ENCODE assay signal across 17 cellular contexts in the genomic region with DNA sequence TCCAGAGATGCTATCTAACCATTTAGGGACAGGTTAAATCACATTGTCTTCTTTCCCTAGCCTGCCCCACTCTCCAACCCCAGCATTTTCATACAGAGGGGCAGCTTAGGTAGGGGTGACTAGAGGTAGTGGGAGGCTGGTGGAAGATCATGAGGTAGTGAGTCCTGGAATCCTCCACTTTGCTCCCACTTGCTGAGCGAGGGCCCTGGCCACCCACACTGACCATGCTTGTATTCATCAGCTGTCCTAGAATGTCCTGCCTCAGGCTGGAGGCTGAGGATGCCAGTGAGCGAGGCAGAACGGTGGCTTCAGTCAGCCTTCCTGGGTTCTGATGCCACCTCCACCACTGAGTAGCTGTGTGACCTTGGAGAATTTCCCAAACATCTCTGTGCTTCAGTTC. TPM values are rescaled to one million over a fixed set of nuclear protein-coding genes. Genes with fewer than 3 reads are reported as not detected.
DNase-seq lines count a peak whose midpoint lies in the region; ATAC-seq and TF ChIP-seq lines count a peak whose summit lies in the region.
"Had no signal": no experiment of that assay in that cellular context is flagged by ENCODE, and none has a peak within 500 bp of the region (broad histone marks: within the 10 kb centered on the region; RNA-seq: fewer than 3 reads in every experiment).

No MANE protein-coding gene starts in this region.

- peaks cover 6% of the 10 kb centered on the region for H3K36me3 Mint-ChIP-seq in CD4-positive, CD25-positive, alpha-beta regulatory T cell
- peaks cover 23% of the 10 kb centered on the region for H3K36me3 Mint-ChIP-seq in CD8-positive, alpha-beta T cell
- peaks cover 43% of the 10 kb centered on the region for H3K36me3 Mint-ChIP-seq in activated naive CD8-positive, alpha-beta T cell treated with anti-CD3 and anti-CD28 coated beads for 36 hours
- H3K36me3 Mint-ChIP-seq in natural killer cell treated with Interleukin-12 subunit alpha and Interleukin-12 subunit beta and Interleukin-15 and Interleukin-18, amount 100 ng/mL, for 72 hours: no peaks in the 10 kb centered on the region

- H3K27ac ChIP-seq in CD4-positive, CD25-positive, alpha-beta regulatory T cell (ENCODE audit: insufficient read depth, low read length, poor library complexity, severe bottlenecking): no peak overlapping the region
- no peak overlapping the region for H3K27ac ChIP-seq in CD8-positive, alpha-beta T cell (ENCODE audit: low read depth, low read length)

- no peaks in the 10 kb centered on the region for H3K9me3 Mint-ChIP-seq in CD4-positive, CD25-positive, alpha-beta regulatory T cell
- H3K9me3 Mint-ChIP-seq in CD8-positive, alpha-beta T cell: no peaks in the 10 kb centered on the region
- H3K9me3 Mint-ChIP-seq in activated naive CD8-positive, alpha-beta T cell treated with anti-CD3 and anti-CD28 coated beads for 36 hours: no peaks in the 10 kb centered on the region
- H3K9me3 Mint-ChIP-seq in natural killer cell treated with Interleukin-12 subunit alpha and Interleukin-12 subunit beta and Interleukin-15 and Interleukin-18, amount 100 ng/mL, for 72 hours: no peaks in the 10 kb centered on the region
- H3K9me3 Mint-ChIP-seq: central memory CD8-positive, alpha-beta T cell had no signal

- DNase-seq in CD4-positive, CD25-positive, alpha-beta regulatory T cell: no peak
- no peak for DNase-seq in CD8-positive, alpha-beta T cell
- no peak for DNase-seq in activated naive CD8-positive, alpha-beta T cell treated with anti-CD3 and anti-CD28 coated beads for 36 hours
- DNase-seq in natural killer cell treated with Interleukin-12 subunit alpha and Interleukin-12 subunit beta and Interleukin-15 and Interleukin-18, amount 100 ng/mL, for 72 hours (ENCODE audit: low spot score): no peak
- DNase-seq in NCI-H774 (lab: John Stamatoyannopoulos, UW): no peak
- DNase-seq in NCI-H2029 treated with DMSO at 0.1 percent for 48 hours (lab: John Stamatoyannopoulos, UW): no peak
- DNase-seq: activated CD4-positive, CD25-positive, alpha-beta regulatory T cell treated with anti-CD3 and anti-CD28 coated beads, Interleukin-2, amount 50 U/mL, for 72 hours; BE2C; DMS153; effector CD4-positive, alpha-beta T cell; heart left ventricle; PC-3; stimulated activated CD4-positive, alpha-beta T cell treated with anti-CD3 and anti-CD28 coated beads, Interleukin-12 subunit alpha, Interleukin-12 subunit beta, amount 100 ng/mL, for 4 hours had no signal

- H3K27me3 ChIP-seq in CD4-positive, CD25-positive, alpha-beta regulatory T cell (ENCODE audit: control insufficient read depth, insufficient read depth, low read length): no peaks in the 10 kb centered on the region
- H3K27me3 ChIP-seq in CD8-positive, alpha-beta T cell (ENCODE audit: insufficient read depth, low read length): no peaks in the 10 kb centered on the region
- H3K27me3 ChIP-seq: BE2C, heart left ventricle had no signal

- peaks cover 21 to 83% (median 48%) of the 10 kb centered on the region in 4 donors for H3K4me1 Mint-ChIP-seq in CD4-positive, CD25-positive, alpha-beta regulatory T cell
- H3K4me1 Mint-ChIP-seq in CD8-positive, alpha-beta T cell (ENCODE audit: low read depth): peaks cover 73% of the 10 kb centered on the region
- H3K4me1 Mint-ChIP-seq in activated naive CD8-positive, alpha-beta T cell treated with anti-CD3 and anti-CD28 coated beads for 36 hours: peaks cover 72% of the 10 kb centered on the region
- H3K4me1 Mint-ChIP-seq in natural killer cell treated with Interleukin-12 subunit alpha and Interleukin-12 subunit beta and Interleukin-15 and Interleukin-18, amount 100 ng/mL, for 72 hours (ENCODE audit: low read depth in 2 of 2): peaks cover 43 to 47% of the 10 kb centered on the region in 2 donors

- POLR2A ChIA-PET in CD8-positive, alpha-beta T cell (lab: Charles Lee): interaction anchor here (0.6 to 0.9 kb wide), 2 partner anchors 180 to 870 kb away, joined by 3 to 4 read pairs; no protein-coding TSS in a partner anchor

- H3K9me3 ChIP-seq in CD4-positive, CD25-positive, alpha-beta regulatory T cell (ENCODE audit: control insufficient read depth in 2 of 2, low read length in 2 of 2): no peaks in the 10 kb centered on the region
- no peaks in the 10 kb centered on the region for H3K9me3 ChIP-seq in CD8-positive, alpha-beta T cell (ENCODE audit: low read length)
- H3K9me3 ChIP-seq: BE2C, heart left ventricle had no signal

- TF ChIP-seq CTCF in CD8-positive, alpha-beta T cell (IDR thresholded peaks at IDR 0.05): no peak

- H3K36me3 ChIP-seq in CD4-positive, CD25-positive, alpha-beta regulatory T cell (ENCODE audit: control insufficient read depth, insufficient read depth, low read length): peaks cover 9% of the 10 kb centered on the region
- H3K36me3 ChIP-seq in CD8-positive, alpha-beta T cell (ENCODE audit: insufficient read depth, low read length): no peaks in the 10 kb centered on the region
- H3K36me3 ChIP-seq: BE2C had no signal

- H3K4me3 ChIP-seq in CD4-positive, CD25-positive, alpha-beta regulatory T cell (ENCODE audit: low read depth, low read length): no peak overlapping the region
- no peak overlapping the region for H3K4me3 ChIP-seq in CD8-positive, alpha-beta T cell (ENCODE audit: low read depth, low read length)
- H3K4me3 ChIP-seq: heart left ventricle, lung had no signal

- H3K4me1 ChIP-seq in CD4-positive, CD25-positive, alpha-beta regulatory T cell (ENCODE audit: control insufficient read depth, insufficient read depth, low read length, poor library complexity, severe bottlenecking): peaks cover 43% of the 10 kb centered on the region
- peaks cover 59% of the 10 kb centered on the region for H3K4me1 ChIP-seq in CD8-positive, alpha-beta T cell (ENCODE audit: insufficient read depth, low read length)
- H3K4me1 ChIP-seq: BE2C had no signal

- no peaks in the 10 kb centered on the region for H3K27me3 Mint-ChIP-seq in CD4-positive, CD25-positive, alpha-beta regulatory T cell
- H3K27me3 Mint-ChIP-seq in CD8-positive, alpha-beta T cell (ENCODE audit: low read depth): no peaks in the 10 kb centered on the region
- H3K27me3 Mint-ChIP-seq in activated naive CD8-positive, alpha-beta T cell treated with anti-CD3 and anti-CD28 coated beads for 36 hours: no peaks in the 10 kb centered on the region
- no peaks in the 10 kb centered on the region for H3K27me3 Mint-ChIP-seq in natural killer cell treated with Interleukin-12 subunit alpha and Interleukin-12 subunit beta and Interleukin-15 and Interleukin-18, amount 100 ng/mL, for 72 hours
- H3K27me3 Mint-ChIP-seq: central memory CD8-positive, alpha-beta T cell had no signal

- CTCF ChIA-PET in CD8-positive, alpha-beta T cell (lab: Charles Lee): interaction anchor here (0.8 to 2.2 kb wide), 6 partner anchors 11 to 238 kb away, joined by 3 to 12 read pairs (median 5); a partner anchor contains a TSS

- H3K4me3 Mint-ChIP-seq in CD4-positive, CD25-positive, alpha-beta regulatory T cell: peak overlapping the region in 1 of 4 donors; percentile 70
- no peak overlapping the region for H3K4me3 Mint-ChIP-seq in CD8-positive, alpha-beta T cell
- H3K4me3 Mint-ChIP-seq in activated naive CD8-positive, alpha-beta T cell treated with anti-CD3 and anti-CD28 coated beads for 36 hours: no peak overlapping the region
- H3K4me3 Mint-ChIP-seq in natural killer cell treated with Interleukin-12 subunit alpha and Interleukin-12 subunit beta and Interleukin-15 and Interleukin-18, amount 100 ng/mL, for 72 hours: no peak overlapping the region
- H3K4me3 Mint-ChIP-seq: central memory CD8-positive, alpha-beta T cell had no signal

- ATAC-seq in CD4-positive, CD25-positive, alpha-beta regulatory T cell (ENCODE audit: low read depth in 2 of 2): no peak
- no peak for ATAC-seq in CD8-positive, alpha-beta T cell
- no peak for ATAC-seq in natural killer cell treated with Interleukin-12 subunit alpha and Interleukin-12 subunit beta and Interleukin-15 and Interleukin-18, amount 100 ng/mL, for 72 hours
- ATAC-seq in GM21360 (IDR thresholded peaks at IDR 0.05; ENCODE audit: unreplicated experiment) (no peak), HG02938 (IDR thresholded peaks at IDR 0.05; ENCODE audit: unreplicated experiment) (no peak)
- ATAC-seq: heart left ventricle, PC-3 had no signal

- peak overlapping the region; percentile 78 to 89 (median 79) for H3K27ac Mint-ChIP-seq in CD4-positive, CD25-positive, alpha-beta regulatory T cell
- H3K27ac Mint-ChIP-seq in CD8-positive, alpha-beta T cell: peak overlapping the region; percentile 52
- H3K27ac Mint-ChIP-seq in activated naive CD8-positive, alpha-beta T cell treated with anti-CD3 and anti-CD28 coated beads for 36 hours: peak overlapping the region; percentile 73
- H3K27ac Mint-ChIP-seq in natural killer cell treated with Interleukin-12 subunit alpha and Interleukin-12 subunit beta and Interleukin-15 and Interleukin-18, amount 100 ng/mL, for 72 hours: peak overlapping the region; percentile 16 to 24

- intact Hi-C loops in CD8-positive, alpha-beta T cell (cut with DNase I, micrococcal nuclease): no loop called here

RNA-seq across cellular contexts. Expression of a gene that starts 34.7 kb away (rescaled TPM):
- total RNA-seq in CD4-positive, CD25-positive, alpha-beta regulatory T cell: 96.3 TPM
- polyA plus RNA-seq in CD4-positive, CD25-positive, alpha-beta regulatory T cell: 1 to 10 TPM; 2.8 to 6.2 (median 3.9) TPM
- total RNA-seq in CD8-positive, alpha-beta T cell: 100 to 1,000 TPM; 221 to 233 TPM
- 10 to 100 TPM; 72.6 to 73.0 TPM for total RNA-seq in activated naive CD8-positive, alpha-beta T cell treated with anti-CD3 and anti-CD28 coated beads for 36 hours
- total RNA-seq in natural killer cell treated with Interleukin-12 subunit alpha and Interleukin-12 subunit beta and Interleukin-15 and Interleukin-18, amount 100 ng/mL, for 72 hours: 100 to 1,000 TPM; 190 to 256 TPM

Comparison
In these comparisons a context has a peak if more than half of its experiments do, and no peak if none do; other contexts are left out.
1. H3K27ac Mint-ChIP-seq: peak in every context shown above with its lines; median percentile 79 in CD4-positive, CD25-positive, alpha-beta regulatory T cell; 73 in activated naive CD8-positive, alpha-beta T cell treated with anti-CD3 and anti-CD28 coated beads for 36 hours; 52 in CD8-positive, alpha-beta T cell; 20 in natural killer cell treated with Interleukin-12 subunit alpha and Interleukin-12 subunit beta and Interleukin-15 and Interleukin-18, amount 100 ng/mL, for 72 hours.